9 cellular contexts compared by ENCODE assay signal in the genomic region with DNA sequence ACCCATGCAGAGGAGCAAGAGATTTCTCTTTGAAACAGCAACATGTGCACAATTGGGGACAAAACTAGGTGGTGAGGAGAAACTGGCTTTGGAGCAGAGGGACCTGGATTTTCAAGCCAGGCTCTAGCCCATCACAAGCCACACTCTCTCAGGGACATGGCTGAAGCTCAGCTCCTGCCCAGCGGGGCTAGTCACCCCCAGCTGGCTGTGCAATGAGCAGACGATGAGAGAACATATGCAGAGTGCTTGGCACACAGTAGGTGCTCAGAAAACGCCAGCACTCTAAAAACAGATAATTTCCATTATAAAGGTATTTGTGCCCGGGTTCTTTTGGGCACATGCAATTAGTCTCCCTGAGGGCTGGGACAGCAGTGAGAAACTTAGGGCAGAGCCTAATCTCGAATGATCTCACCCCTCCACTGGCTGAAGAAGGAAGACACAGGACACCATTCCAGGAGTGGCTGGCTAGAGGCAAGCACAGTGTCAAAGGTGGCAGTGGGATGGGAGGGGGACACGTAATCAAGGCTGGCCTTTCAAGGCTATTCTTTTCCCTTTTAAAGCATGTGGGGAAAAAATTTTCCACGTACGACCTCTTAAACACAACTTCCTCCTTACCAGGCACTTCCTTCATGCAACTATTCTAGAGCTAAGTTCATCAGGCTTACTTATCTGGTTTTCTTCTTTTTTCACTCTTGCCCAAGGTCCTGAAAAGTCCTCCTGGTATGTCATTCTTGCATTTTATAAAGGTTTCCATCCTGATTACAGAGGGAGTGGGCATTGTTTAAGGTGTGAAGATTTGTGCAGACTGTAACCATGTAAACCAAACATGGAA. TPM values are rescaled to one million over a fixed set of nuclear protein-coding genes. Genes with fewer than 3 reads are reported as not detected.
DNase-seq lines count a peak whose midpoint lies in the region; ATAC-seq and TF ChIP-seq lines count a peak whose summit lies in the region.
"Had no signal": no experiment of that assay in that cellular context is flagged by ENCODE, and none has a peak within 500 bp of the region (broad histone marks: within the 10 kb centered on the region; RNA-seq: fewer than 3 reads in every experiment).

No MANE protein-coding gene starts in this region.

- peaks cover 11 to 32% of the 10 kb centered on the region in 2 donors for H3K36me3 Mint-ChIP-seq in naive B cell

- no peaks in the 10 kb centered on the region for H3K27me3 Mint-ChIP-seq in naive B cell

- H3K9me3 ChIP-seq in heart right ventricle (no peaks in the 10 kb centered on the region), uterus (no peaks in the 10 kb centered on the region)
- H3K9me3 ChIP-seq: Caco-2 had no signal

- H3K4me1 ChIP-seq in heart right ventricle (peaks cover 49 to 100% (median 98%) of the 10 kb centered on the region in 9 donors), uterus (peaks cover 21 to 38% of the 10 kb centered on the region in 2 donors)
- H3K4me1 ChIP-seq: Caco-2 had no signal

- H3K9me3 Mint-ChIP-seq in naive B cell: no peaks in the 10 kb centered on the region

- H3K27ac Mint-ChIP-seq in naive B cell: peak overlapping the region; percentile 96 to 98 (median 97)

- H3K4me1 Mint-ChIP-seq in naive B cell: peaks cover 73 to 99% (median 84%) of the 10 kb centered on the region in 3 donors

- TF ChIP-seq CTCF in heart right ventricle (IDR thresholded peaks at IDR 0.05): no peak
- no peak for TF ChIP-seq CTCF in uterus (IDR thresholded peaks at IDR 0.05)

- DNase-seq in heart right ventricle (no peak), cardiac septum (ENCODE audit: low spot score) (no peak), naive B cell (no peak), uterus (peak in 1 of 2 donors; percentile 8), NCI-H2196 (lab: John Stamatoyannopoulos, UW; ENCODE audit: unreplicated experiment) (no peak)
- DNase-seq: Caco-2 had no signal

- TF ChIP-seq POLR2A in uterus (IDR thresholded peaks at IDR 0.05): no peak

- H3K36me3 ChIP-seq in heart right ventricle (peaks cover 0 to 5% (median 0%) of the 10 kb centered on the region in 9 donors), uterus (no peaks in the 10 kb centered on the region)

- no peaks in the 10 kb centered on the region for H3K27me3 ChIP-seq in heart right ventricle
- H3K27me3 ChIP-seq in uterus: no peaks in the 10 kb centered on the region

- peak overlapping the region; percentile 64 to 90 (median 81) for H3K4me3 Mint-ChIP-seq in naive B cell

- intact Hi-C loops in heart right ventricle (cut with DNase I): no loop called here
- intact Hi-C loops in cardiac septum (cut with DNase I): no loop called here
- intact Hi-C loops in uterus (cut with DNase I; ENCODE audit: low total_unique reads): no loop called here

- ATAC-seq in heart right ventricle (peak in 1 of 8 donors; percentile 2), naive B cell (ENCODE audit: low read depth in 2 of 2) (no peak), HG02938 (IDR thresholded peaks at IDR 0.05; ENCODE audit: unreplicated experiment) (no peak), GM19395 (IDR thresholded peaks at IDR 0.05; ENCODE audit: unreplicated experiment) (no peak)

- H3K27ac ChIP-seq in heart right ventricle (peak overlapping the region; percentile 24 to 89 (median 76)), angular gyrus (ENCODE audit: low read depth, low read length) (peak overlapping the region; percentile 91), uterus (peak overlapping the region; percentile 69)

- WGBS in heart right ventricle, 2 donors: 48 to 57% methylated on average over 8 of the region's 8 CpGs

- H3K4me3 ChIP-seq in heart right ventricle (no peak overlapping the region), uterus (no peak overlapping the region)

RNA-seq across cellular contexts. Expression of a gene that starts 15.1 kb away (rescaled TPM):
- 10 to 100 TPM; 19.0 to 42.9 (median 31.3) TPM for total RNA-seq in heart right ventricle
- polyA plus RNA-seq in heart right ventricle: 10 to 100 TPM; 11.6 to 25.5 TPM
- total RNA-seq in cardiac septum: 18.5 TPM
- 100 to 1,000 TPM in 1 of 6 donors, 10 to 100 TPM in 5; 19.6 to 141 (median 31.5) TPM for polyA plus RNA-seq in naive B cell (ENCODE audit: low read depth in 6 of 6)
- total RNA-seq in uterus: 10 to 100 TPM; 10.9 to 94.3 (median 67.8) TPM
